In the genomic region with DNA sequence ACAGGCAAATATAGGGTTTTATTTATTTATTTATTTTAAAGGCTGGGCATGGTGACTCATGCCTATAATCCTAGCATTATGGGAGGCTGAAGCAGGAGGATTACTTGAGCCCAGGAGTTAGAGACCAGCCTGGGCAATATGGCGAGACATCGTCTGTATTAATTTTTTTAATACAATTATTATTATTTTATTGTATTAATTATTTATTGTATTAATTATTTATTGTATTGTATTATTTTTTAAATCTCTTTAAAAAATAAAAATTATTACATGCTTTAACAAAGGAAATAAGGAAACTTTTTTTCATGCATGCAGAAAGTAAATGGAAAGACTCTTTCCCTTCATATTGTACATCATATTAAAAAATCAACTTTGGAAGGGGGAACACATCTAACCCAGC, we compare ENCODE assay signal across 28 cellular contexts.
"Had no signal": no experiment of that assay in that cellular context is flagged by ENCODE, and none has a peak within 500 bp of the region (broad histone marks: within the 10 kb centered on the region; RNA-seq: fewer than 3 reads in every experiment).

No MANE protein-coding gene starts in this region.

- H3K4me3 ChIP-seq: coronary artery, esophagus squamous epithelium, gastrocnemius medialis, heart right ventricle, left lung, lower lobe of right lung, mucosa of descending colon had no signal

- DNase-seq: dermis blood vessel endothelial cell; effector CD8-positive, alpha-beta T cell; effector memory CD8-positive, alpha-beta T cell; endodermal cell; erythroblast; esophagus squamous epithelium; foreskin fibroblast; foreskin melanocyte; gastrocnemius medialis; glutamatergic neuron; head of caudate nucleus; heart right ventricle; hippocampal formation; left cardiac atrium; left lung; left ventricle myocardium superior; lower lobe of right lung; mesenchymal stem cell; mucosa of descending colon; naive B cell had no signal

- H3K9me3 ChIP-seq: esophagus squamous epithelium, gastrocnemius medialis, heart right ventricle, left lung, lower lobe of right lung, mucosa of descending colon had no signal

- H3K27ac Mint-ChIP-seq: effector memory CD8-positive, alpha-beta T cell; endodermal cell; mesothelial cell of epicardium had no signal

- H3K36me3 ChIP-seq: esophagus squamous epithelium, gastrocnemius medialis, heart right ventricle, left lung, lower lobe of right lung had no signal

- H3K9me3 Mint-ChIP-seq: effector memory CD8-positive, alpha-beta T cell; endodermal cell; mesothelial cell of epicardium had no signal

- FAIRE-seq: colon, endometrium, islet of Langerhans, keratinocyte had no signal

- H3K4me3 Mint-ChIP-seq: effector memory CD8-positive, alpha-beta T cell; endodermal cell; mesothelial cell of epicardium; naive B cell had no signal

- H3K36me3 Mint-ChIP-seq: mesothelial cell of epicardium had no signal

- H3K27me3 ChIP-seq: gastrocnemius medialis had no signal

- H3K27ac ChIP-seq: coronary artery, epithelial cell of prostate, esophagus squamous epithelium, gastrocnemius medialis, heart right ventricle, left lung, lower lobe of right lung had no signal

- ATAC-seq: effector memory CD8-positive, alpha-beta T cell; esophagus mucosa; gastrocnemius medialis; heart right ventricle; left cardiac atrium; left lung; left ventricle myocardium superior; lower lobe of right lung; mucosa of descending colon had no signal
